Comparison of ENCODE assay signal across 26 cellular contexts in the genomic region with DNA sequence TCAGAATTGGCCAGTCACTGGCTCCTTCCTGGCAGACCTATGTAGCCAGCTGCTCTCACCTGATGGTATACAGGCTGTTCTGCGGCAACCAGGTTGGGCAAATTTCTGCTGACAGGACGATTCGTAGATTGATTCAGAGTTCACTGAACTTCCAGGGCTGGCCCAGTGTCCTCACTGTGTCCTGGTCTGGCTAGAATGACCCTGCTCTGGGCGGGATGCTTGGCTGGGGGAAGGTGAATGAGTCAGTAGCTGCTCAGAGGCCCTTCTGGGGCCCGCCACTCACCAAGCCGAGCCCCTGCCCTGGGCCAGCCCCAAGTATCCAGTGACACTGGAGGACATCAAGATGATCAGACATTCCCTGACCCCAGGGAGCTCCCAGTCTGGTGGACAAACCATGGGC.
DNase-seq lines count a peak whose midpoint lies in the region; ATAC-seq, FAIRE-seq and TF ChIP-seq lines count a peak whose summit lies in the region.
"Had no signal": no experiment of that assay in that cellular context is flagged by ENCODE, and none has a peak within 500 bp of the region (broad histone marks: within the 10 kb centered on the region; RNA-seq: fewer than 3 reads in every experiment).

No MANE protein-coding gene starts in this region.

- H3K36me3 ChIP-seq in esophagus squamous epithelium (no peaks in the 10 kb centered on the region), HepG2 (replicated peaks in 1 of 2; ENCODE audit: control insufficient read depth in 1 of 2, insufficient read depth in 2 of 2, low read length in 2 of 2) (no peaks in the 10 kb centered on the region), spleen (no peaks in the 10 kb centered on the region)
- H3K36me3 ChIP-seq: ascending aorta had no signal

- DNase-seq in AG20443 (ENCODE audit: low spot score) = peak; percentile 69
- DNase-seq in esophagus squamous epithelium (lab: John Stamatoyannopoulos, UW) = no peak
- no peak for DNase-seq in HepG2 (ENCODE audit: low spot score)
- DNase-seq in spleen = peak; percentile 64
- no peak for DNase-seq in NCI-H1048 (lab: John Stamatoyannopoulos, UW)
- no peak for DNase-seq in NCI-H2196 (lab: John Stamatoyannopoulos, UW; ENCODE audit: unreplicated experiment)
- DNase-seq in T1000 (lab: John Stamatoyannopoulos, UW) = no peak
- DNase-seq: activated CD4-positive, alpha-beta T cell treated with anti-CD3 and anti-CD28 coated beads for 1 hour; activated CD8-positive, alpha-beta T cell treated with anti-CD3 and anti-CD28 coated beads, Interleukin-2, amount 10 ng/mL, durations not matched to agents 7 days and 5 days; activated naive CD4-positive, alpha-beta T cell; activated T-cell treated with anti-CD3 and anti-CD28 coated beads, Interleukin-2, amount 50 U/mL, for 1 hour; C1 segment of cervical spinal cord; Kasumi-1; kidney glomerular epithelial cell; NCI-H1105; NCI-H2029 treated with DMSO at 0.1 percent for 48 hours; PC-9; stimulated activated CD4-positive, alpha-beta T cell treated with anti-CD3 and anti-CD28 coated beads, Interleukin-4, amount 100 ng/mL, for 1 hour; stimulated activated naive CD4-positive, alpha-beta T cell; T-cell had no signal

- H3K4me2 ChIP-seq in HepG2 (ENCODE audit: low read depth, low read length) = no peak overlapping the region
- H3K4me2 ChIP-seq: GM23338, PC-9 had no signal

- in situ Hi-C loops in HepG2 (cut with HindIII; ENCODE audit: extremely low pct_ligation_motif_present, low pct_unique_long_range_greater_than_20kb) = no loop called here

- peak overlapping the region in 3 of 4 donors; percentile 42 to 78 (median 71) for H3K27ac ChIP-seq in esophagus squamous epithelium
- H3K27ac ChIP-seq in HepG2 (ENCODE audit: extremely low read length, insufficient read depth, low read length) = no peak overlapping the region
- H3K27ac ChIP-seq in spleen = no peak overlapping the region
- H3K27ac ChIP-seq: parathyroid adenoma, PC-9 had no signal

- ATAC-seq in HepG2 (peak; percentile 54), GM19452 (IDR thresholded peaks at IDR 0.05; ENCODE audit: unreplicated experiment) (no peak)
- ATAC-seq: activated CD8-positive, alpha-beta T cell treated with anti-CD3 and anti-CD28 coated beads, Interleukin-2, amount 10 ng/mL, durations not matched to agents 7 days and 5 days; GM23338; natural killer cell treated with Interleukin-12 subunit alpha and Interleukin-12 subunit beta and Interleukin-15 and Interleukin-18, amount 100 ng/mL, for 72 hours; T-cell had no signal

- peaks cover 0 to 4% (median 0%) of the 10 kb centered on the region in 4 donors for H3K27me3 ChIP-seq in esophagus squamous epithelium
- H3K27me3 ChIP-seq in HepG2 (ENCODE audit: control insufficient read depth in 1 of 2, insufficient read depth in 2 of 2, low read length in 2 of 2) = peaks cover 2 to 13% of the 10 kb centered on the region in 2 experiments
- no peaks in the 10 kb centered on the region for H3K27me3 ChIP-seq in spleen (replicated peaks in 1 of 7)
- H3K27me3 ChIP-seq: ascending aorta had no signal

- H3K79me2 ChIP-seq in HepG2 (ENCODE audit: insufficient read depth, low read length) = no peaks in the 10 kb centered on the region
- H3K79me2 ChIP-seq: parathyroid adenoma had no signal

- no peak overlapping the region for H2AFZ ChIP-seq in HepG2 (ENCODE audit: low read length)
- H2AFZ ChIP-seq: GM23338, parathyroid adenoma, PC-9 had no signal

- H3K4me1 ChIP-seq in esophagus squamous epithelium = peaks cover 8 to 47% (median 27%) of the 10 kb centered on the region in 3 donors
- H3K4me1 ChIP-seq in HepG2 (ENCODE audit: insufficient read depth, low read length) = peaks cover 9% of the 10 kb centered on the region; the same call in 1 of the 2 replicates
- H3K4me1 ChIP-seq in spleen = no peaks in the 10 kb centered on the region
- H3K4me1 ChIP-seq: ascending aorta, parathyroid adenoma had no signal

- H3K4me3 ChIP-seq in esophagus squamous epithelium (no peak overlapping the region), HepG2 (replicated peaks in 1 of 3; ENCODE audit: insufficient read depth in 1 of 3, low read depth in 2 of 3, low read length in 3 of 3) (no peak overlapping the region), spleen (no peak overlapping the region)
- H3K4me3 ChIP-seq: ascending aorta, GM23338, PC-9 had no signal

- no TSS peak for BruUV-seq in HepG2 (replicated peaks; lab: Mats Ljungman, UMichigan)

- TF ChIP-seq EP300 in HepG2 (IDR thresholded peaks at IDR 0.05; ENCODE audit: low read depth in 2 of 2, low read length in 2 of 2) = no peak
- TF ChIP-seq EP300 in HepG2 (CRISPR knock-in tag; IDR thresholded peaks at IDR 0.05; ENCODE audit: borderline replicate concordance) = no peak

- CTCF ChIA-PET in HepG2 (lab: Yijun Ruan, JAX; ENCODE audit: low intra/inter-chr PET ratio, low total read pairs) = no interaction called here

- no peaks in the 10 kb centered on the region for H4K20me1 ChIP-seq in HepG2 (ENCODE audit: insufficient read depth, low read length)

- WGBS in esophagus squamous epithelium, 2 donors = 74 to 82% methylated on average over 2 to 4 of the region's 6 CpGs
- WGBS in HepG2 (ENCODE audit: low lambda C conversion rate) = no CpG with 5 or more reads among the region's 6 CpGs
- WGBS in spleen, 5 donors = 85 to 99% (median 92%) methylated on average over 4 to 6 of the region's 6 CpGs

- H3K9me3 ChIP-seq in esophagus squamous epithelium (no peaks in the 10 kb centered on the region), HepG2 (ENCODE audit: low read length) (peaks cover 7% of the 10 kb centered on the region), spleen (peaks cover 0 to 6% (median under 1%) of the 10 kb centered on the region in 8 donors)
- H3K9me3 ChIP-seq: ascending aorta had no signal

- TF ChIP-seq POLR2A in esophagus squamous epithelium (IDR thresholded peaks at IDR 0.05) (no peak), HepG2 (IDR thresholded peaks at IDR 0.05; ENCODE audit: insufficient read depth in 1 of 2, low read depth in 2 of 2, low read length in 2 of 2) (no peak), spleen (IDR thresholded peaks at IDR 0.05) (no peak)

- TF ChIP-seq CTCF in esophagus squamous epithelium (IDR thresholded peaks at IDR 0.05) = no peak
- TF ChIP-seq CTCF in HepG2 (CRISPR knock-in tag; IDR thresholded peaks at IDR 0.05) = no peak
- TF ChIP-seq CTCF in spleen (IDR thresholded peaks at IDR 0.05 in 8 of 11, conservative IDR thresholded peaks at IDR 0.05 in 3 of 11) = no peak

- FAIRE-seq in HepG2 (lab: Jason Lieb, UNC) = no peak
- FAIRE-seq: GM12892 had no signal

- POLR2A ChIA-PET in HepG2 (lab: Yijun Ruan, JAX) = no interaction called here

- no peak overlapping the region for H3K9ac ChIP-seq in HepG2 (ENCODE audit: insufficient read depth, low read depth, low read length)
- H3K9ac ChIP-seq: parathyroid adenoma had no signal

- TF ChIP-seq RAD21 in HepG2 (CRISPR knock-in tag; IDR thresholded peaks at IDR 0.05) = no peak

- intact Hi-C loops in esophagus squamous epithelium (cut with DNase I) (no loop called here), HepG2 (cut with micrococcal nuclease; ENCODE audit: unreplicated experiment) (loop anchor here (2.0 kb wide), 1 partner anchor 42 kb away; no protein-coding TSS in a partner anchor), spleen (cut with DNase I; ENCODE audit: low total_unique reads) (no loop called here)

TF ChIP-seq in HepG2, 621 proteins besides CTCF, POLR2A, EP300 and RAD21:
- TF ChIP-seq MAFK (conservative IDR thresholded peaks at IDR 0.05 in 1 of 2, IDR thresholded peaks at IDR 0.05 in 1 of 2; ENCODE audit: low read length in 2 of 2) (peak; percentile 93), ZNF432 (CRISPR knock-in tag; IDR thresholded peaks at IDR 0.05; ENCODE audit: borderline replicate concordance) (no peak), MAFF (IDR thresholded peaks at IDR 0.05; ENCODE audit: low read depth, low read length) (peak; percentile 89)
- TF ChIP-seq, protein P1, sequence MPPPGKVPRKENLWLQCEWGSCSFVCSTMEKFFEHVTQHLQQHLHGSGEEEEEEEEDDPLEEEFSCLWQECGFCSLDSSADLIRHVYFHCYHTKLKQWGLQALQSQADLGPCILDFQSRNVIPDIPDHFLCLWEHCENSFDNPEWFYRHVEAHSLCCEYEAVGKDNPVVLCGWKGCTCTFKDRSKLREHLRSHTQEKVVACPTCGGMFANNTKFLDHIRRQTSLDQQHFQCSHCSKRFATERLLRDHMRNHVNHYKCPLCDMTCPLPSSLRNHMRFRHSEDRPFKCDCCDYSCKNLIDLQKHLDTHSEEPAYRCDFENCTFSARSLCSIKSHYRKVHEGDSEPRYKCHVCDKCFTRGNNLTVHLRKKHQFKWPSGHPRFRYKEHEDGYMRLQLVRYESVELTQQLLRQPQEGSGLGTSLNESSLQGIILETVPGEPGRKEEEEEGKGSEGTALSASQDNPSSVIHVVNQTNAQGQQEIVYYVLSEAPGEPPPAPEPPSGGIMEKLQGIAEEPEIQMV (CRISPR knock-in tag; IDR thresholded peaks at IDR 0.05; ENCODE audit: low read depth) = no peak

Comparison
In these comparisons a context has a peak if more than half of its experiments do, and no peak if none do; other contexts are left out.
1. DNase-seq: peak in AG20443 (single experiment) and spleen (single experiment); none in esophagus squamous epithelium (single experiment), HepG2 (single experiment), NCI-H1048 (single experiment), NCI-H2196 (single experiment) and T1000 (single experiment).
2. H3K27ac ChIP-seq: peak in esophagus squamous epithelium (3 of 4); none in HepG2 (single experiment) and spleen (0 of 8).